1 cellular context compared by ENCODE assay signal in the genomic region with DNA sequence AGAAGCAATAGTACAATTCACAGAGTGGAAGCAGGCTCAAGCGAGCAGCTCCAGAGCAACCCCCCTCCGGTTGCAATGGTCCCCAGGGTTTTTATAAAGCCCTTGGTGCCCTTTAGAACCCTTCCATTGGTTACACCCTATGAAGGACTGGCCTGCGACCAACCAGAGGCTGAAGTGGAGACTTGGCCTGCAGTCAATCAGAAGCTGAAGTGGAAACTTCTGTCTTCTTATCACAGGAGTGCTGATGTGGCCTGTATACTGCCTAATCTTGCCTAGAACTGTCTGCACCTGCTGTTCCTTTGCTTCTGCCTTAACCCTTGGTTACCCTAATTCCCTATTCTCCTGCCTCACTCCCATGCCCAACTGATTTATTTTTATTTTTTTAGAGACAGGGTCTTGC.
TF ChIP-seq lines count a peak whose summit lies in the region.

No MANE protein-coding gene starts in this region.

TF ChIP-seq in K562, 482 proteins besides CTCF, POLR2A, EP300 and RAD21 (continued from another document):
- TF ChIP-seq, protein P1, sequence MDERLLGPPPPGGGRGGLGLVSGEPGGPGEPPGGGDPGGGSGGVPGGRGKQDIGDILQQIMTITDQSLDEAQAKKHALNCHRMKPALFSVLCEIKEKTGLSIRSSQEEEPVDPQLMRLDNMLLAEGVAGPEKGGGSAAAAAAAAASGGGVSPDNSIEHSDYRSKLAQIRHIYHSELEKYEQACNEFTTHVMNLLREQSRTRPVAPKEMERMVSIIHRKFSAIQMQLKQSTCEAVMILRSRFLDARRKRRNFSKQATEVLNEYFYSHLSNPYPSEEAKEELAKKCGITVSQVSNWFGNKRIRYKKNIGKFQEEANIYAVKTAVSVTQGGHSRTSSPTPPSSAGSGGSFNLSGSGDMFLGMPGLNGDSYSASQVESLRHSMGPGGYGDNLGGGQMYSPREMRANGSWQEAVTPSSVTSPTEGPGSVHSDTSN (CRISPR knock-in tag; IDR thresholded peaks at IDR 0.05; ENCODE audit: low read depth), result no peak
- TF ChIP-seq, protein P1 (tag; conservative IDR thresholded peaks at IDR 0.05; ENCODE audit: low read depth), result peak; percentile 70
- TF ChIP-seq TCF3 (CRISPR knock-in tag; IDR thresholded peaks at IDR 0.05) (peak; percentile 64), PKNOX1 (IDR thresholded peaks at IDR 0.05) (peak; percentile 92), TAL1 (IDR thresholded peaks at IDR 0.05) (peak; percentile 70), DPF2 (IDR thresholded peaks at IDR 0.05) (0 out of 2 replicates have a peak, but pooled peaks have one; percentile 19), ZMIZ1 (IDR thresholded peaks at IDR 0.05; ENCODE audit: low read depth in 2 of 2, low read length in 2 of 2) (no peak), MCM3 (IDR thresholded peaks at IDR 0.05) (no peak), MTA2 (IDR thresholded peaks at IDR 0.05; ENCODE audit: low read depth) (0 out of 2 replicates have a peak, but pooled peaks have one; percentile 38), ZKSCAN8 (CRISPR knock-in tag; IDR thresholded peaks at IDR 0.05) (no peak), NFIC (IDR thresholded peaks at IDR 0.05) (peak; percentile 18; the same call in 1 of the 2 replicates), E2F1 (CRISPR knock-in tag; IDR thresholded peaks at IDR 0.05) (no peak), RCOR1 (IDR thresholded peaks at IDR 0.05; ENCODE audit: borderline replicate concordance in 1 of 2, low read depth in 2 of 2, low read length in 2 of 2) (peak in 1 of 2 experiments; percentile 27; a peak in 1 of 4 replicates), MEIS2 (IDR thresholded peaks at IDR 0.05; ENCODE audit: partially characterized antibody) (peak; percentile 54)
